Comparison of ENCODE assay signal across 17 cellular contexts in genomic region chr2:135256531-135257258, GRCh38.
A peak's percentile ranks its signal among the peaks of the same experiment; 100 is the strongest.
DNase-seq lines count a peak whose midpoint lies in the region; ATAC-seq and TF ChIP-seq lines count a peak whose summit lies in the region.
"Had no signal": no experiment of that assay in that cellular context is flagged by ENCODE, and none has a peak within 500 bp of the region (broad histone marks: within the 10 kb centered on the region; RNA-seq: fewer than 3 reads in every experiment).

No MANE protein-coding gene starts in this region.

- intact Hi-C loops in vagina (cut with DNase I), result no loop called here
- intact Hi-C loops in testis (cut with DNase I; ENCODE audit: low total_unique reads), result no loop called here

- in situ Hi-C loops in brain microvascular endothelial cell (cut with HindIII; ENCODE audit: low pct_ligation_motif_present, low sequenced_read_pairs), result no loop called here

- TF ChIP-seq POLR2A in vagina (IDR thresholded peaks at IDR 0.05) (no peak), testis (IDR thresholded peaks at IDR 0.05) (no peak)

- DNase-seq in HS-5 (ENCODE audit: low read depth), result peak; percentile 32
- peak; percentile 4 for DNase-seq in brain microvascular endothelial cell
- peak; percentile 29 for DNase-seq in iris pigment epithelial cell (ENCODE audit: low read depth)
- DNase-seq in vagina (ENCODE audit: extremely low spot score in 2 of 2), result no peak
- DNase-seq in testis, result no peak
- DNase-seq in NCI-H146 treated with DMSO at 0.1 percent for 48 hours (lab: John Stamatoyannopoulos, UW; ENCODE audit: unreplicated experiment), result no peak
- DNase-seq: activated CD4-positive, alpha-beta T cell treated with anti-CD3 and anti-CD28 coated beads, Interleukin-2, amount 50 U/mL, for 48 hours; head of caudate nucleus; naive thymus-derived CD4-positive, alpha-beta T cell; NCI-H2029; SHP77 treated with DMSO at 0.1 percent for 48 hours; small intestine; stimulated activated CD4-positive, alpha-beta T cell treated with anti-CD3 and anti-CD28 coated beads, Interleukin-4, amount 100 ng/mL, for 4 hours had no signal

- H3K79me2 ChIP-seq in ACC112 (ENCODE audit: control insufficient read depth, insufficient read depth, low read length, unreplicated experiment), result no peaks in the 10 kb centered on the region

- TF ChIP-seq CTCF in brain microvascular endothelial cell (IDR thresholded peaks at IDR 0.05; ENCODE audit: low read depth, low read length, missing control alignments) (no peak), vagina (IDR thresholded peaks at IDR 0.05) (no peak), testis (IDR thresholded peaks at IDR 0.05) (no peak)

- H2AFZ ChIP-seq in ACC112 (ENCODE audit: low read length, unreplicated experiment), result no peak overlapping the region

- H3K9me3 ChIP-seq in vagina (no peaks in the 10 kb centered on the region), testis (no peaks in the 10 kb centered on the region)
- H3K9me3 ChIP-seq: suprapubic skin had no signal

- 96 to 100% methylated on average over 3 of the region's 3 CpGs for WGBS in testis, 2 donors

- ATAC-seq in GM21526 (IDR thresholded peaks at IDR 0.05; ENCODE audit: low FRiP score, unreplicated experiment), result no peak
- ATAC-seq: naive thymus-derived CD4-positive, alpha-beta T cell had no signal

- H3K36me3 ChIP-seq in ACC112 (ENCODE audit: insufficient read depth, low read length) (peaks cover 2% of the 10 kb centered on the region; the same call in 1 of the 2 replicates), brain microvascular endothelial cell (replicated peaks) (no peaks in the 10 kb centered on the region), vagina (no peaks in the 10 kb centered on the region), testis (ENCODE audit: low read depth, missing control alignments) (no peaks in the 10 kb centered on the region)
- H3K36me3 ChIP-seq: suprapubic skin had no signal

- H3K27me3 ChIP-seq in ACC112 (ENCODE audit: insufficient read depth, low read length), result no peaks in the 10 kb centered on the region
- no peaks in the 10 kb centered on the region for H3K27me3 ChIP-seq in brain microvascular endothelial cell (replicated peaks)
- H3K27me3 ChIP-seq in vagina, result no peaks in the 10 kb centered on the region
- no peaks in the 10 kb centered on the region for H3K27me3 ChIP-seq in testis
- H3K27me3 ChIP-seq: suprapubic skin had no signal

- peaks cover 18% of the 10 kb centered on the region for H3K4me1 ChIP-seq in ACC112 (ENCODE audit: control insufficient read depth, insufficient read depth, low read length, unreplicated experiment)
- H3K4me1 ChIP-seq in vagina, result no peaks in the 10 kb centered on the region
- H3K4me1 ChIP-seq in testis, result no peaks in the 10 kb centered on the region
- H3K4me1 ChIP-seq: suprapubic skin had no signal

- H3K4me3 ChIP-seq in ACC112 (ENCODE audit: low read depth, low read length) (no peak overlapping the region), brain microvascular endothelial cell (ENCODE audit: low read depth, low read length) (no peak overlapping the region), vagina (no peak overlapping the region), testis (no peak overlapping the region)
- H3K4me3 ChIP-seq: lung, suprapubic skin had no signal

- H3K27ac ChIP-seq in ACC112 (ENCODE audit: low read depth, low read length) (peak overlapping the region; percentile 65), brain microvascular endothelial cell (no peak overlapping the region), vagina (no peak overlapping the region), testis (no peak overlapping the region)
- H3K27ac ChIP-seq: suprapubic skin had no signal

Comparison
In these comparisons a context has a peak if more than half of its experiments do, and no peak if none do; other contexts are left out.
1. DNase-seq: peak in HS-5 (single experiment), brain microvascular endothelial cell (single experiment) and iris pigment epithelial cell (single experiment); none in vagina (0 of 2), testis (single experiment) and NCI-H146 treated with DMSO at 0.1 percent for 48 hours (single experiment).